ENCODE assay signal across 18 cellular contexts in genomic region chr22:37972527-37972926, GRCh38. TPM values are rescaled to one million over a fixed set of nuclear protein-coding genes. Genes with fewer than 3 reads are reported as not detected.
DNase-seq lines count a peak whose midpoint lies in the region; ATAC-seq and TF ChIP-seq lines count a peak whose summit lies in the region.
"Had no signal": no experiment of that assay in that cellular context is flagged by ENCODE, and none has a peak within 500 bp of the region (broad histone marks: within the 10 kb centered on the region; RNA-seq: fewer than 3 reads in every experiment).

No MANE protein-coding gene starts in this region.

- H3K36me3 ChIP-seq in cardiac muscle cell, result peaks cover 2% of the 10 kb centered on the region
- H3K36me3 ChIP-seq in SJCRH30, result peaks cover 3% of the 10 kb centered on the region; the same call in 1 of the 2 replicates
- H3K36me3 ChIP-seq in Caco-2 (ENCODE audit: control insufficient read depth, insufficient read depth, low read length), result peaks cover 1% of the 10 kb centered on the region; the same call in 1 of the 2 replicates
- H3K36me3 ChIP-seq in ascending aorta, result peaks cover 13% of the 10 kb centered on the region in 2 donors

- no peaks in the 10 kb centered on the region for H3K9me3 Mint-ChIP-seq in Caco-2 (ENCODE audit: unreplicated experiment)
- no peaks in the 10 kb centered on the region for H3K9me3 Mint-ChIP-seq in natural killer cell treated with Interleukin-12 subunit alpha and Interleukin-12 subunit beta and Interleukin-15 and Interleukin-18, amount 100 ng/mL, for 72 hours
- H3K9me3 Mint-ChIP-seq: natural killer cell; stimulated activated naive CD8-positive, alpha-beta T cell treated with anti-CD3 and anti-CD28 coated beads, Interleukin-15, Interleukin-2, amounts not matched to agents 100 ng/mL and 50 ng/mL, for 24 hours had no signal

- H3K27ac Mint-ChIP-seq in Caco-2 (ENCODE audit: unreplicated experiment), result no peak overlapping the region
- no peak overlapping the region for H3K27ac Mint-ChIP-seq in natural killer cell treated with Interleukin-12 subunit alpha and Interleukin-12 subunit beta and Interleukin-15 and Interleukin-18, amount 100 ng/mL, for 72 hours
- H3K27ac Mint-ChIP-seq: natural killer cell; stimulated activated naive CD8-positive, alpha-beta T cell treated with anti-CD3 and anti-CD28 coated beads, Interleukin-15, Interleukin-2, amounts not matched to agents 100 ng/mL and 50 ng/mL, for 24 hours had no signal

- H3K27ac ChIP-seq in cardiac muscle cell (peak overlapping the region; percentile 59), SJCRH30 (no peak overlapping the region), ascending aorta (no peak overlapping the region)
- H3K27ac ChIP-seq: VCaP had no signal

- CTCF ChIA-PET in Caco-2 (lab: Charles Lee), result no interaction called here

- peaks cover 10% of the 10 kb centered on the region for H3K4me1 ChIP-seq in cardiac muscle cell (ENCODE audit: low read depth)
- H3K4me1 ChIP-seq in SJCRH30, result no peaks in the 10 kb centered on the region
- no peaks in the 10 kb centered on the region for H3K4me1 ChIP-seq in Caco-2
- H3K4me1 ChIP-seq in ascending aorta, result no peaks in the 10 kb centered on the region

- no peak for ATAC-seq in Right ventricle myocardium superior (ENCODE audit: poor library complexity)
- no peak for ATAC-seq in natural killer cell treated with Interleukin-12 subunit alpha and Interleukin-12 subunit beta and Interleukin-15 and Interleukin-18, amount 100 ng/mL, for 72 hours
- ATAC-seq: natural killer cell had no signal

- no peaks in the 10 kb centered on the region for H3K4me1 Mint-ChIP-seq in Caco-2 (ENCODE audit: low read depth, unreplicated experiment)
- H3K4me1 Mint-ChIP-seq in natural killer cell treated with Interleukin-12 subunit alpha and Interleukin-12 subunit beta and Interleukin-15 and Interleukin-18, amount 100 ng/mL, for 72 hours (ENCODE audit: low read depth in 2 of 2), result peaks cover 0 to 10% of the 10 kb centered on the region in 2 donors

- H3K36me3 Mint-ChIP-seq in Caco-2 (ENCODE audit: insufficient read depth, unreplicated experiment), result peaks cover 17% of the 10 kb centered on the region
- no peaks in the 10 kb centered on the region for H3K36me3 Mint-ChIP-seq in natural killer cell treated with Interleukin-12 subunit alpha and Interleukin-12 subunit beta and Interleukin-15 and Interleukin-18, amount 100 ng/mL, for 72 hours
- H3K36me3 Mint-ChIP-seq: natural killer cell had no signal

- DNase-seq in cardiac muscle cell (ENCODE audit: low read depth in 1 of 2, low spot score in 1 of 2) (peak; percentile 9 to 77), Right ventricle myocardium superior (no peak), SJCRH30 (peak; percentile 49 to 61), globus pallidus (ENCODE audit: low spot score) (peak; percentile 55), Caco-2 (no peak), ascending aorta (ENCODE audit: low spot score in 2 of 2) (no peak), occipital lobe (lab: John Stamatoyannopoulos, UW) (no peak)
- no peak for DNase-seq in natural killer cell treated with Interleukin-12 subunit alpha and Interleukin-12 subunit beta and Interleukin-15 and Interleukin-18, amount 100 ng/mL, for 72 hours (ENCODE audit: low spot score)
- DNase-seq: GF-D8, IMR-90, natural killer cell, NCI-H748 treated with DMSO at 0.1 percent for 48 hours had no signal

- H3K27me3 Mint-ChIP-seq in Caco-2 (ENCODE audit: insufficient read depth, unreplicated experiment), result no peaks in the 10 kb centered on the region
- no peaks in the 10 kb centered on the region for H3K27me3 Mint-ChIP-seq in natural killer cell treated with Interleukin-12 subunit alpha and Interleukin-12 subunit beta and Interleukin-15 and Interleukin-18, amount 100 ng/mL, for 72 hours
- H3K27me3 Mint-ChIP-seq: stimulated activated naive CD8-positive, alpha-beta T cell treated with anti-CD3 and anti-CD28 coated beads, Interleukin-15, Interleukin-2, amounts not matched to agents 100 ng/mL and 50 ng/mL, for 24 hours had no signal

- H3K9me3 ChIP-seq in cardiac muscle cell (ENCODE audit: low read depth), result no peaks in the 10 kb centered on the region
- H3K9me3 ChIP-seq in SJCRH30 (replicated peaks), result no peaks in the 10 kb centered on the region
- no peaks in the 10 kb centered on the region for H3K9me3 ChIP-seq in Caco-2
- no peaks in the 10 kb centered on the region for H3K9me3 ChIP-seq in ascending aorta

- TF ChIP-seq CTCF in cardiac muscle cell (IDR thresholded peaks at IDR 0.05; ENCODE audit: low read depth, low read length), result no peak
- TF ChIP-seq CTCF in Caco-2 (IDR thresholded peaks at IDR 0.05; ENCODE audit: insufficient read depth in 1 of 2, low read depth in 1 of 2, low read length in 1 of 2, severe bottlenecking in 1 of 2, unreplicated experiment in 1 of 2), result no peak
- no peak for TF ChIP-seq CTCF in ascending aorta (IDR thresholded peaks at IDR 0.05)

- no peaks in the 10 kb centered on the region for H3K27me3 ChIP-seq in cardiac muscle cell
- H3K27me3 ChIP-seq in SJCRH30, result no peaks in the 10 kb centered on the region
- no peaks in the 10 kb centered on the region for H3K27me3 ChIP-seq in Caco-2 (replicated peaks; ENCODE audit: control insufficient read depth, insufficient read depth, low read length)
- H3K27me3 ChIP-seq in ascending aorta, result no peaks in the 10 kb centered on the region

- H3K4me3 Mint-ChIP-seq in Caco-2 (ENCODE audit: unreplicated experiment), result no peak overlapping the region
- H3K4me3 Mint-ChIP-seq in natural killer cell treated with Interleukin-12 subunit alpha and Interleukin-12 subunit beta and Interleukin-15 and Interleukin-18, amount 100 ng/mL, for 72 hours, result no peak overlapping the region
- H3K4me3 Mint-ChIP-seq: natural killer cell; stimulated activated naive CD8-positive, alpha-beta T cell treated with anti-CD3 and anti-CD28 coated beads, Interleukin-15, Interleukin-2, amounts not matched to agents 100 ng/mL and 50 ng/mL, for 24 hours had no signal

- intact Hi-C loops in Right ventricle myocardium superior (cut with DNase I), result no loop called here
- intact Hi-C loops in Caco-2 (cut with micrococcal nuclease; ENCODE audit: unreplicated experiment), result no loop called here
- intact Hi-C loops in ascending aorta (cut with DNase I), result no loop called here

- no TSS peak for BruUV-seq in Caco-2 (replicated peaks; lab: Mats Ljungman, UMichigan)

- no peak overlapping the region for H3K4me3 ChIP-seq in cardiac muscle cell
- no peak overlapping the region for H3K4me3 ChIP-seq in SJCRH30
- no peak overlapping the region for H3K4me3 ChIP-seq in Caco-2 (ENCODE audit: low read depth, low read length)
- H3K4me3 ChIP-seq in ascending aorta, result no peak overlapping the region
- H3K4me3 ChIP-seq: lung had no signal

- POLR2A ChIA-PET in Caco-2 (lab: Charles Lee), result no interaction called here

RNA-seq across cellular contexts. Expression of gene SOX10, which starts 11.8 kb away (rescaled TPM):
- 0.03 TPM in 1 of 2 replicates, not detected in the other for total RNA-seq in cardiac muscle cell
- polyA plus RNA-seq in cardiac muscle cell, result not detected in 2 replicates
- 1.2 TPM for total RNA-seq in Right ventricle myocardium superior
- total RNA-seq in SJCRH30 (2014; rRNA removed; shearing (Covaris generic)), result not detected in 2 replicates
- not detected in 2 replicates for total RNA-seq in Caco-2 (2022)
- total RNA-seq in ascending aorta, result 23.0 TPM
- total RNA-seq in occipital lobe, result 1.9 TPM
- not detected for total RNA-seq in natural killer cell treated with Interleukin-12 subunit alpha and Interleukin-12 subunit beta and Interleukin-15 and Interleukin-18, amount 100 ng/mL, for 72 hours
- total RNA-seq: IMR-90; natural killer cell; T-helper 1 cell treated with Interleukin-12 subunit alpha and Interleukin-12 subunit beta and Interleukin-4 antibody, amounts not matched to agents 30 ng/mL and 1 ng/mL, for 36 hours had no signal
- polyA plus RNA-seq: IMR-90 had no signal

RNA-seq across cellular contexts. Expression of gene POLR2F, which starts 19.0 kb away (rescaled TPM):
- total RNA-seq in cardiac muscle cell, result 63.3 and 127 TPM in 2 replicates
- polyA plus RNA-seq in cardiac muscle cell, result 124 and 183 TPM in 2 replicates
- total RNA-seq in Right ventricle myocardium superior, result 85.7 TPM
- total RNA-seq in SJCRH30 (2014; rRNA removed; shearing (Covaris generic)), result 121 and 122 TPM in 2 replicates
- total RNA-seq in Caco-2 (2022), result 116 and 122 TPM in 2 replicates
- total RNA-seq in ascending aorta, result 204 TPM
- 17.8 TPM for total RNA-seq in occipital lobe
- 10 to 100 TPM; 65.2 to 96.3 TPM for total RNA-seq in natural killer cell treated with Interleukin-12 subunit alpha and Interleukin-12 subunit beta and Interleukin-15 and Interleukin-18, amount 100 ng/mL, for 72 hours

RNA-seq across cellular contexts. Expression of gene C22orf23, which starts 19.1 kb away (rescaled TPM):
- total RNA-seq in cardiac muscle cell (0.80 and 0.99 TPM in 2 replicates), Right ventricle myocardium superior (0.30 TPM), Caco-2 (2022) (not detected in 2 replicates), ascending aorta (not detected), occipital lobe (0.31 TPM)
- 1.1 and 2.5 TPM in 2 replicates for polyA plus RNA-seq in cardiac muscle cell
- not detected in 2 replicates for total RNA-seq in SJCRH30 (2014; rRNA removed; shearing (Covaris generic))
- under 1 TPM in 1 of 2 donors, not detected in 1; 0.33 TPM for total RNA-seq in natural killer cell treated with Interleukin-12 subunit alpha and Interleukin-12 subunit beta and Interleukin-15 and Interleukin-18, amount 100 ng/mL, for 72 hours
- total RNA-seq: astrocyte; esophagus mucosa; natural killer cell; T-helper 1 cell treated with Interleukin-12 subunit alpha and Interleukin-12 subunit beta and Interleukin-4 antibody, amounts not matched to agents 30 ng/mL and 1 ng/mL, for 36 hours had no signal

Comparison
In these comparisons a context has a peak if more than half of its experiments do, and no peak if none do; other contexts are left out.
1. DNase-seq: peak in cardiac muscle cell (2 of 2), SJCRH30 (2 of 2) and globus pallidus (single experiment); none in Right ventricle myocardium superior (single experiment), Caco-2 (0 of 2), ascending aorta (0 of 2), occipital lobe (single experiment) and natural killer cell treated with Interleukin-12 subunit alpha and Interleukin-12 subunit beta and Interleukin-15 and Interleukin-18, amount 100 ng/mL, for 72 hours (single experiment).